Comparison of ENCODE assay signal across 1 cellular context in genomic region chr16:89242795-89243200, GRCh38.
TF ChIP-seq lines count a peak whose summit lies in the region.

No MANE protein-coding gene starts in this region.

TF ChIP-seq in K562, 482 proteins besides CTCF, POLR2A, EP300 and RAD21:
- TF ChIP-seq CBX3 (IDR thresholded peaks at IDR 0.05; ENCODE audit: borderline replicate concordance in 1 of 2, low read length in 2 of 2) (no peak), RBFOX2 (IDR thresholded peaks at IDR 0.05; ENCODE audit: low read depth, low read length) (peak; percentile 33; the same call in 1 of the 2 replicates)
